Comparison of ENCODE assay signal across 8 cellular contexts in genomic region chrX:48737213-48737938, GRCh38.
DNase-seq lines count a peak whose midpoint lies in the region; ATAC-seq lines count a peak whose summit lies in the region.

No MANE protein-coding gene starts in this region.

- ATAC-seq in GM18909 (IDR thresholded peaks at IDR 0.05; ENCODE audit: poor library complexity, unreplicated experiment), result peak; percentile 97
- ATAC-seq in HG03159 (IDR thresholded peaks at IDR 0.05; ENCODE audit: unreplicated experiment), result peak; percentile 97

- DNase-seq in AG08395 (ENCODE audit: low spot score) (peak; percentile 97), NCI-H226 (peak; percentile 92), inferior parietal cortex (ENCODE audit: extremely low spot score) (peak; percentile 93), smooth muscle cell of the brain vasculature (ENCODE audit: low read depth, low spot score) (peak; percentile 90)
- DNase-seq in activated CD4-positive, CD25-positive, alpha-beta regulatory T cell (lab: John Stamatoyannopoulos, UW), result peak; percentile 47 to 74 (median 67)
- DNase-seq in central memory CD4-positive, alpha-beta T cell, result peak; percentile 90

Comparison
In these comparisons a context has a peak if more than half of its experiments do, and no peak if none do; other contexts are left out.
1. Peak in every context shown above with its lines: DNase-seq and ATAC-seq.